29 cellular contexts compared by ENCODE assay signal in genomic region chr10:99207340-99207739, GRCh38. TPM values are rescaled to one million over a fixed set of nuclear protein-coding genes. Genes with fewer than 3 reads are reported as not detected.
"Had no signal": no experiment of that assay in that cellular context is flagged by ENCODE, and none has a peak within 500 bp of the region (broad histone marks: within the 10 kb centered on the region; RNA-seq: fewer than 3 reads in every experiment).

No MANE protein-coding gene starts in this region.

- H3K4me3 ChIP-seq: colonic mucosa, esophagus squamous epithelium, gastrocnemius medialis, heart right ventricle, left lung, lower lobe of right lung, mucosa of descending colon had no signal

- H3K4me1 ChIP-seq: colonic mucosa, esophagus squamous epithelium, gastrocnemius medialis, heart right ventricle, left lung, lower lobe of right lung had no signal

- H3K36me3 ChIP-seq: colonic mucosa, esophagus squamous epithelium, gastrocnemius medialis, heart right ventricle, left lung, lower lobe of right lung had no signal

- ATAC-seq: effector memory CD8-positive, alpha-beta T cell; esophagus mucosa; gastrocnemius medialis; heart right ventricle; left cardiac atrium; left lung; left ventricle myocardium superior; lower lobe of right lung; mucosa of descending colon had no signal

- H3K27me3 ChIP-seq: colonic mucosa, esophagus squamous epithelium, gastrocnemius medialis, heart right ventricle, left lung had no signal

- H3K27ac ChIP-seq: colonic mucosa, epithelial cell of prostate, esophagus squamous epithelium, gastrocnemius medialis, heart right ventricle, left lung, lower lobe of right lung had no signal

- H3K9me3 ChIP-seq: colonic mucosa, esophagus squamous epithelium, gastrocnemius medialis, left lung, lower lobe of right lung had no signal

- DNase-seq: colonic mucosa; cortex of kidney; effector CD8-positive, alpha-beta T cell; effector memory CD8-positive, alpha-beta T cell; endodermal cell; erythroblast; esophagus squamous epithelium; foreskin fibroblast; foreskin melanocyte; gastrocnemius medialis; glutamatergic neuron; head of caudate nucleus; heart right ventricle; hypothalamus; immature natural killer cell; islet precursor cell; left cardiac atrium; left lung; left ventricle myocardium superior; lower lobe of right lung; mesenchymal stem cell; mucosa of descending colon; naive B cell had no signal

RNA-seq across cellular contexts. Expression of gene HPSE2, which starts 28.3 kb away (rescaled TPM):
- total RNA-seq: glomerular endothelial cell, kidney epithelial cell, left ventricle myocardium superior, lung microvascular endothelial cell, myocyte had no signal
- polyA plus RNA-seq: immature natural killer cell had no signal
